Comparison of ENCODE assay signal across 1 cellular context in the genomic region with DNA sequence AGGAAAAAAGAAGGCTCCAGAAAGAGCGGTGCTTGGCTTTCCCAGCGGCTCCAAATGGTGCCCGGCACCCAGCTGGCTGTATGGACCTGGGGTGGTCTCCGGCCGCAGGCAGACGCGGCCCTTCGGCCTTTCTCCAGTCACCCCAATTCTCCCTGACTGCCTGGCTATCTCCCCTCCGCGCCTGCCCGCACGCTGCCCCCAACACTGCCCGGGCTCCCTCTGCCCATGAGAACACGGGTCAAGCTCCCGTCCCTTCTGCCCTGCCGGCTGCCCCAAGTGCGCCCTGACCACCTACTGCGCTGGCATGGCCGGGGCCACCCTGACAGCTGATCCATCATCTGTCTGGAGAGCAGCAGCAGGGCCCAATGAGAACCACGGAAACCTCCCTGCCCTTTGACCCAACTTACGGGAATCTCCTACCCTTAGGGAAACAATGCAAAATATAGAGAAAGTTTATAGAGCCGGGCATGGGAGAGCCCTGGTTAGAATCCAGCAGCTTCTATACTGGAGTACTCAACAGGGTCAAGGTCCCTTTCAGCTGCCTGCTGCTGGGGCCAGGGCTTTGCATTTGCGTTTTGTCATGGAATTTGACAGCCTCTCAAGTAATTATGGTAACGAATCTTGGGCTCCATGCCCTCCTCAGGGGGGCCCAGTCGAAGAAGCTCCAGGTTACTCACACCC.
A peak's percentile ranks its signal among the peaks of the same experiment; 100 is the strongest.
TF ChIP-seq lines count a peak whose summit lies in the region.

No MANE protein-coding gene starts in this region.

TF ChIP-seq in liver, 16 proteins besides CTCF, POLR2A, EP300 and RAD21 (continued from another document):
- no peak for TF ChIP-seq RXRA (IDR thresholded peaks at IDR 0.05)
- TF ChIP-seq YY1 (IDR thresholded peaks at IDR 0.05): peak; percentile 11
